Comparison of ENCODE assay signal across 1 cellular context in genomic region chr2:239626971-239627598, GRCh38.
TF ChIP-seq lines count a peak whose summit lies in the region.

No MANE protein-coding gene starts in this region.

TF ChIP-seq in GM23338, 12 proteins besides CTCF, POLR2A, EP300 and RAD21 (continued from another document):
- no peak for TF ChIP-seq ETS1 (IDR thresholded peaks at IDR 0.05)
- no peak for TF ChIP-seq JUNB (IDR thresholded peaks at IDR 0.05; ENCODE audit: unreplicated experiment)
- no peak for TF ChIP-seq CREB1 (CRISPR knock-in tag; IDR thresholded peaks at IDR 0.05; ENCODE audit: low read depth)
- no peak for TF ChIP-seq EZH2phosphoT487 (IDR thresholded peaks at IDR 0.05; ENCODE audit: unreplicated experiment)
